Comparison of ENCODE assay signal across 25 cellular contexts in the genomic region with DNA sequence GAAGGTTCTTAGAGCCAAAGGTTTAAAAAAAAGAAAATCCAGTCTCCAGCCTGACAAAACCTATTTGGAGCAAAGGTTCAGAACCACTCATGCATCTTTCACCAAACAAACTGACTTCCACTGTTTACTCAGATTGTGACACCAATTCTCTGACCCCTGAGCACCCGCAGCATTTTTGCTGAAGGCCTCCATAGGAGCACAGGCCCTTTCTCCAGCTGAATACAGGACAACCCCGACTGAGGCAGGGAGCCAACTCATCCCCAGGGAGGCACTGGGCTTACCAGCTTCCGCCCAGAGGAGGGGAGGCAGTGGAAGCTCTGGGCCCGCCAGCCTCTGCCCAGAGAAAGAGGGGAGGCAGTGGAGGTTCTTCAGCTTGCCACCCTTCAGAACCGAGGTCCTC. TPM values are rescaled to one million over a fixed set of nuclear protein-coding genes. Genes with fewer than 3 reads are reported as not detected.
"Had no signal": no experiment of that assay in that cellular context is flagged by ENCODE, and none has a peak within 500 bp of the region (broad histone marks: within the 10 kb centered on the region; RNA-seq: fewer than 3 reads in every experiment).

No MANE protein-coding gene starts in this region.

- H3K27ac ChIP-seq: cardiac muscle cell, heart left ventricle, left ventricle myocardium inferior, pancreas had no signal

- H3K4me3 ChIP-seq: cardiac muscle cell, heart left ventricle, left ventricle myocardium inferior, mucosa of descending colon, pancreas had no signal

- H3K9me3 Mint-ChIP-seq: activated T-helper 17 cell treated with anti-CD3 and anti-CD28 coated beads, Interleukin-2, amount 50 U/mL, for 72 hours; endodermal cell; memory B cell had no signal

- H3K36me3 ChIP-seq: cardiac muscle cell, heart left ventricle, left ventricle myocardium inferior, pancreas had no signal

- H3K36me3 Mint-ChIP-seq: activated naive CD8-positive, alpha-beta T cell treated with anti-CD3 and anti-CD28 coated beads for 36 hours; T-cell had no signal

- ATAC-seq: activated CD8-positive, alpha-beta T cell treated with anti-CD3 and anti-CD28 coated beads for 36 hours; activated T-helper 17 cell treated with anti-CD3 and anti-CD28 coated beads, Interleukin-2, amount 50 U/mL, for 72 hours; mucosa of descending colon; T-cell had no signal

- H3K4me1 ChIP-seq: heart left ventricle, left ventricle myocardium inferior had no signal

- H3K4me1 Mint-ChIP-seq: activated CD4-positive, alpha-beta T cell treated with anti-CD3 and anti-CD28 coated beads, Interleukin-2, amount 10 ng/mL, durations not matched to agents 24 days and 14 days; activated naive CD8-positive, alpha-beta T cell treated with anti-CD3 and anti-CD28 coated beads for 36 hours; activated T-helper 17 cell treated with anti-CD3 and anti-CD28 coated beads, Interleukin-2, amount 50 U/mL, for 72 hours; memory B cell; naive B cell; T-cell had no signal

- FAIRE-seq: frontal cortex, kidney, pancreas, urothelium cell line had no signal

- H3K9me3 ChIP-seq: left ventricle myocardium inferior, mucosa of descending colon, pancreas had no signal

- H3K4me3 Mint-ChIP-seq: activated CD4-positive, alpha-beta T cell treated with anti-CD3 and anti-CD28 coated beads, Interleukin-2, amount 10 ng/mL, durations not matched to agents 24 days and 14 days; activated CD8-positive, alpha-beta T cell treated with anti-CD3 and anti-CD28 coated beads for 36 hours; activated naive CD8-positive, alpha-beta T cell treated with anti-CD3 and anti-CD28 coated beads for 36 hours; activated T-helper 17 cell treated with anti-CD3 and anti-CD28 coated beads, Interleukin-2, amount 50 U/mL, for 72 hours; dendritic cell treated with granulocyte-macrophage colony-stimulating factor and Interleukin-4, amounts not matched to agents 40 ng/mL and 50 ng/mL, for 4 days; endodermal cell; memory B cell; naive B cell; T-cell had no signal

- H3K27ac Mint-ChIP-seq: activated CD4-positive, alpha-beta T cell treated with anti-CD3 and anti-CD28 coated beads, Interleukin-2, amount 10 ng/mL, durations not matched to agents 24 days and 14 days; activated CD8-positive, alpha-beta T cell treated with anti-CD3 and anti-CD28 coated beads for 36 hours; activated naive CD8-positive, alpha-beta T cell treated with anti-CD3 and anti-CD28 coated beads for 36 hours; activated T-helper 17 cell treated with anti-CD3 and anti-CD28 coated beads, Interleukin-2, amount 50 U/mL, for 72 hours; dendritic cell treated with granulocyte-macrophage colony-stimulating factor and Interleukin-4, amounts not matched to agents 40 ng/mL and 50 ng/mL, for 4 days; endodermal cell; memory B cell; T-cell had no signal

- DNase-seq: activated CD4-positive, alpha-beta T cell treated with anti-CD3 and anti-CD28 coated beads, Interleukin-2, amount 10 ng/mL, durations not matched to agents 24 days and 14 days; activated CD4-positive, CD25-positive, alpha-beta regulatory T cell; activated CD8-positive, alpha-beta T cell treated with anti-CD3 and anti-CD28 coated beads for 36 hours; activated naive CD4-positive, alpha-beta T cell; activated naive CD8-positive, alpha-beta T cell treated with anti-CD3 and anti-CD28 coated beads for 36 hours; activated T-cell treated with anti-CD3 and anti-CD28 coated beads, Interleukin-2, amount 50 U/mL, for 1 hour; amniotic stem cell; endodermal cell; erythroblast; heart left ventricle; kidney; left ventricle myocardium inferior; mucosa of descending colon; naive B cell; pancreas; stimulated activated naive CD4-positive, alpha-beta T cell; T-cell; T1000 had no signal

- H3K27me3 ChIP-seq: cardiac muscle cell, heart left ventricle, pancreas had no signal

RNA-seq across cellular contexts. Expression of gene CNGA3, which starts 51.0 kb away (rescaled TPM):
- total RNA-seq: activated CD4-positive, alpha-beta T cell treated with anti-CD3 and anti-CD28 coated beads, Interleukin-2, amount 10 ng/mL, durations not matched to agents 24 days and 14 days; activated CD8-positive, alpha-beta T cell treated with anti-CD3 and anti-CD28 coated beads for 36 hours; activated naive CD8-positive, alpha-beta T cell treated with anti-CD3 and anti-CD28 coated beads for 36 hours; activated T-helper 17 cell treated with anti-CD3 and anti-CD28 coated beads, Interleukin-2, amount 50 U/mL, for 72 hours; cardiac muscle cell; chondrocyte; kidney; left ventricle myocardium inferior; T-cell had no signal
- polyA plus RNA-seq: cardiac muscle cell, heart left ventricle had no signal
